15 cellular contexts compared by ENCODE assay signal in the genomic region with DNA sequence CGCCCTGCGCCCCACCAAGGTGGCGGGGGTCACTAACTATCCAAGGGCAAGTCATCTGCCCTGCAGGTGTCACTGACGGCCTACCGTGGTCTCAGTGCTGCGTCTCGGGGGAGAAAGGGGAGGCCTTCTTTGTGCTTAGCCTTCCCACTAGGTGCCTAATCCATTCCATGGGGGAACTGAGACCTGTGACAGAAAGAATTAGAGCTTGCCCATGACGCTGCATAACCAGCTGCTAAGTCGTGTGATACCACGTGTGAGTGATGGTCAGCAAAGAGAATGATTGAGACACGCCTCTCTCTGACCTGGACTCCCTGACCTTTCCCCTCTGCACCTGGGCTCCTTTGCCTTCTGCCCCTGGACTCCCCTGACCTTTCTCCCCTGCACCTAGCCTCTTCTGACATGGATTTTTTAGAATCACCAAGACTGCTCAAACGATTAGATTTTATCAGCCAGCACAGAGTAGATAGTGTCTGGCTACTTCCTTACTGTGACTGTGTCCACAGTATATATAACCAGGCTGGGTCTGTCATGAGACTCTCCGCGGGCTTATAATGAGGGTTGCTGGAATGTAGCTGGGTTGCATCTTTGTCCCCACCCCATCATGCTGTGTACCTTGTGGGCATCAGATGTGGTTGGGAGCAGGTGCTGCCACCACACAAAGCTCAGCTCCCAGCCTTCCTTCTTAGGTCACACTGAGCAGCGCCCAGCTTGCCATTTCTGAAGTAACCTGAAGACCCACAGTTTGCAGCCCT.
DNase-seq lines count a peak whose midpoint lies in the region; ATAC-seq and TF ChIP-seq lines count a peak whose summit lies in the region.
"Had no signal": no experiment of that assay in that cellular context is flagged by ENCODE, and none has a peak within 500 bp of the region (broad histone marks: within the 10 kb centered on the region; RNA-seq: fewer than 3 reads in every experiment).

No MANE protein-coding gene starts in this region.

- intact Hi-C loops in psoas muscle (cut with DNase I): loop anchor here (5.0 to 10.0 kb wide), 6 partner anchors 40 to 618 kb away; no protein-coding TSS in a partner anchor

- peak overlapping the region; percentile 61 for H3K27ac Mint-ChIP-seq in activated CD4-positive, alpha-beta T cell treated with anti-CD3 and anti-CD28 coated beads, Interleukin-2, amount 10 ng/mL, durations not matched to agents 7 days and 5 days
- H3K27ac Mint-ChIP-seq: activated naive CD8-positive, alpha-beta T cell had no signal

- no peak overlapping the region for H3K4me3 Mint-ChIP-seq in activated CD4-positive, alpha-beta T cell treated with anti-CD3 and anti-CD28 coated beads, Interleukin-2, amount 10 ng/mL, durations not matched to agents 7 days and 5 days
- H3K4me3 Mint-ChIP-seq: activated naive CD8-positive, alpha-beta T cell; CD4-positive, alpha-beta memory T cell; IgD-negative memory B cell had no signal

- H3K4me1 Mint-ChIP-seq in activated CD4-positive, alpha-beta T cell treated with anti-CD3 and anti-CD28 coated beads, Interleukin-2, amount 10 ng/mL, durations not matched to agents 7 days and 5 days: peaks cover 23% of the 10 kb centered on the region

- H3K27ac ChIP-seq in psoas muscle: peak overlapping the region; percentile 17

- H3K4me1 ChIP-seq in psoas muscle: peaks cover 9% of the 10 kb centered on the region

- H3K27me3 Mint-ChIP-seq in activated CD4-positive, alpha-beta T cell treated with anti-CD3 and anti-CD28 coated beads, Interleukin-2, amount 10 ng/mL, durations not matched to agents 7 days and 5 days: no peaks in the 10 kb centered on the region
- H3K27me3 Mint-ChIP-seq: activated naive CD8-positive, alpha-beta T cell; CD4-positive, alpha-beta memory T cell; IgD-negative memory B cell had no signal

- H3K36me3 ChIP-seq in psoas muscle (ENCODE audit: insufficient read depth in 1 of 2, low read depth in 1 of 2): peaks cover 2 to 52% of the 10 kb centered on the region in 2 donors

- H3K27me3 ChIP-seq in psoas muscle (ENCODE audit: insufficient read depth in 3 of 3, low read length in 2 of 3): no peaks in the 10 kb centered on the region

- no peak for DNase-seq in activated CD4-positive, alpha-beta T cell treated with anti-CD3 and anti-CD28 coated beads, Interleukin-2, amount 10 ng/mL, durations not matched to agents 7 days and 5 days
- no peak for DNase-seq in activated CD4-positive, alpha-beta T cell treated with anti-CD3 and anti-CD28 coated beads for 48 hours
- DNase-seq in NCI-H510A treated with DMSO at 0.1 percent for 48 hours (lab: John Stamatoyannopoulos, UW): peak; percentile 29
- DNase-seq in psoas muscle: no peak
- DNase-seq in iPS-NIHi11 (ENCODE audit: low spot score): no peak
- no peak for DNase-seq in RPMI8226
- DNase-seq: CD4-positive, alpha-beta memory T cell; central memory CD4-positive, alpha-beta T cell; effector memory CD4-positive, alpha-beta T cell; left cardiac atrium; NCI-H1092 treated with DMSO at 0.1 percent for 48 hours had no signal

- TF ChIP-seq CTCF in psoas muscle (IDR thresholded peaks at IDR 0.05): no peak

- POLR2A ChIA-PET in activated CD4-positive, alpha-beta T cell treated with anti-CD3 and anti-CD28 coated beads, Interleukin-2, amount 10 ng/mL, durations not matched to agents 7 days and 5 days (lab: Charles Lee): no interaction called here

- H3K9me3 Mint-ChIP-seq in activated CD4-positive, alpha-beta T cell treated with anti-CD3 and anti-CD28 coated beads, Interleukin-2, amount 10 ng/mL, durations not matched to agents 7 days and 5 days: no peaks in the 10 kb centered on the region
- H3K9me3 Mint-ChIP-seq: CD4-positive, alpha-beta memory T cell; IgD-negative memory B cell had no signal

- peak; percentile 10 for ATAC-seq in esophagus mucosa
- no peak for ATAC-seq in psoas muscle
- ATAC-seq in GM18498 (IDR thresholded peaks at IDR 0.05; ENCODE audit: unreplicated experiment): no peak
- ATAC-seq: left cardiac atrium had no signal

- no peaks in the 10 kb centered on the region for H3K9me3 ChIP-seq in psoas muscle

- H3K4me3 ChIP-seq in psoas muscle: no peak overlapping the region

- H3K36me3 Mint-ChIP-seq in activated CD4-positive, alpha-beta T cell treated with anti-CD3 and anti-CD28 coated beads, Interleukin-2, amount 10 ng/mL, durations not matched to agents 7 days and 5 days (ENCODE audit: low read depth): peaks cover 15% of the 10 kb centered on the region
- H3K36me3 Mint-ChIP-seq: IgD-negative memory B cell had no signal

- WGBS in psoas muscle, 3 donors: 71 to 84% (median 72%) methylated on average over 15 of the region's 15 CpGs

- CTCF ChIA-PET in activated CD4-positive, alpha-beta T cell treated with anti-CD3 and anti-CD28 coated beads, Interleukin-2, amount 10 ng/mL, durations not matched to agents 7 days and 5 days (lab: Charles Lee): no interaction called here
